18 cellular contexts compared by ENCODE assay signal in the genomic region with DNA sequence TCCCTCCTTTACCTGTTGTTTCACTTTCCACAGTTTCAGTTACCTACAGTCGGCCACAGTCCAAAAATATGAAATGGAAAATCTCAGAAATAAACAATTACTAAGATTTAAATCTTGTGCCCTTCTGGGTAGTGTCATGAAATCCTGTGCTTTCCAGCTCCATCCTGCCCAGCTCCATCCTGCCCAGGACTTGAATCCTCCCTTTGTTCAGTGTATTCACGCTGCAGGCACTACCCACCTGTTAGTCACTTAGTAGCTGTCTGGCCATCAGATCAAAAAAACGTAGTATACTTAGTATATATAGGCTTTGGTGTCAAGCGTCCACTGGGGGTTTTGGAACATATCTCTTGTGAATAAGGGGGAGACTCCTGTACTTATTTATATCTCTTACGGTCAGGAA.
"Had no signal": no experiment of that assay in that cellular context is flagged by ENCODE, and none has a peak within 500 bp of the region (broad histone marks: within the 10 kb centered on the region; RNA-seq: fewer than 3 reads in every experiment).

No MANE protein-coding gene starts in this region.

- H3K79me2 ChIP-seq: hepatocyte had no signal

- H3K4me1 ChIP-seq: colonic mucosa, psoas muscle, right lobe of liver had no signal

- H3K36me3 ChIP-seq: colonic mucosa, neutrophil, right lobe of liver, suprapubic skin, thyroid gland had no signal

- H3K4me3 ChIP-seq: colonic mucosa, hepatocyte, mucosa of descending colon, psoas muscle, right lobe of liver, suprapubic skin, thyroid gland had no signal

- DNase-seq: colonic mucosa; effector CD4-positive, alpha-beta T cell; foreskin melanocyte; head of caudate nucleus; kidney glomerular epithelial cell; mucosa of descending colon; naive thymus-derived CD8-positive, alpha-beta T cell; psoas muscle; retina; right lobe of liver; stimulated activated CD4-positive, alpha-beta T cell treated with anti-CD3 and anti-CD28 coated beads, Interleukin-4, amount 100 ng/mL, for 1 hour; stimulated activated CD8-positive, alpha-beta memory T cell treated with anti-CD3 and anti-CD28 coated beads, Interleukin-4, amount 100 ng/mL, for 48 hours; stimulated activated naive CD8-positive, alpha-beta T cell treated with anti-CD3 and anti-CD28 coated beads, Interleukin-15, Interleukin-2, amounts not matched to agents 100 U/mL and 50 U/mL, for 24 hours; thyroid gland had no signal

- ATAC-seq: mucosa of descending colon; naive thymus-derived CD8-positive, alpha-beta T cell; psoas muscle; right lobe of liver; stimulated activated effector memory CD8-positive, alpha-beta T cell treated with anti-CD3 and anti-CD28 coated beads, Interleukin-12 subunit alpha, Interleukin-12 subunit beta, amount 100 ng/mL, for 72 hours; stimulated activated naive CD8-positive, alpha-beta T cell treated with anti-CD3 and anti-CD28 coated beads, Interleukin-15, Interleukin-2, amounts not matched to agents 100 U/mL and 50 U/mL, for 24 hours had no signal

- H3K4me2 ChIP-seq: hepatocyte had no signal

- H3K27ac ChIP-seq: colonic mucosa, hepatocyte, neutrophil, psoas muscle, right lobe of liver, suprapubic skin, thyroid gland had no signal

- H3K27me3 ChIP-seq: colonic mucosa, neutrophil, right lobe of liver, suprapubic skin, thyroid gland had no signal
